In genomic region chr20:62624719-62625455, GRCh38 we compare ENCODE assay signal across 9 cellular contexts. TPM values are rescaled to one million over a fixed set of nuclear protein-coding genes. Genes with fewer than 3 reads are reported as not detected.
DNase-seq lines count a peak whose midpoint lies in the region; ATAC-seq and TF ChIP-seq lines count a peak whose summit lies in the region.
"Had no signal": no experiment of that assay in that cellular context is flagged by ENCODE, and none has a peak within 500 bp of the region (broad histone marks: within the 10 kb centered on the region; RNA-seq: fewer than 3 reads in every experiment).

No MANE protein-coding gene starts in this region.

- H3K4me1 Mint-ChIP-seq in activated CD8-positive, alpha-beta T cell treated with anti-CD3 and anti-CD28 coated beads for 36 hours (ENCODE audit: low read depth): peaks cover 27% of the 10 kb centered on the region

- H3K27me3 Mint-ChIP-seq in activated CD8-positive, alpha-beta T cell treated with anti-CD3 and anti-CD28 coated beads for 36 hours: no peaks in the 10 kb centered on the region

- no peaks in the 10 kb centered on the region for H3K79me2 ChIP-seq in smooth muscle cell (ENCODE audit: low read depth)

- no peak overlapping the region for H3K4me3 Mint-ChIP-seq in activated CD8-positive, alpha-beta T cell treated with anti-CD3 and anti-CD28 coated beads for 36 hours

- peak; percentile 72 to 74 for DNase-seq in Kasumi-1 (lab: John Stamatoyannopoulos, UW)
- no peak for DNase-seq in activated CD8-positive, alpha-beta T cell treated with anti-CD3 and anti-CD28 coated beads for 36 hours
- DNase-seq in substantia nigra (lab: John Stamatoyannopoulos, UW): peak in 3 of 49 donors; percentile 2 to 34 (median 15)
- no peak for DNase-seq in NCI-H1694 treated with DMSO at 0.1 percent for 48 hours (lab: John Stamatoyannopoulos, UW)
- no peak for DNase-seq in smooth muscle cell (lab: John Stamatoyannopoulos, UW; ENCODE audit: unreplicated experiment)
- DNase-seq: NCI-H2029 had no signal

- CTCF ChIA-PET in activated CD8-positive, alpha-beta T cell treated with anti-CD3 and anti-CD28 coated beads for 36 hours (lab: Charles Lee): interaction anchor here (1.7 to 2.1 kb wide), 5 partner anchors 8 to 167 kb away, joined by 5 to 9 read pairs (median 6); partner anchors contain the start of gene SLCO4A1

- H3K9me3 ChIP-seq in liver (ENCODE audit: control insufficient read depth in 4 of 4, low read length in 3 of 4) (no peaks in the 10 kb centered on the region), smooth muscle cell (replicated peaks; ENCODE audit: low read depth) (no peaks in the 10 kb centered on the region)

- H3K27ac Mint-ChIP-seq in activated CD8-positive, alpha-beta T cell treated with anti-CD3 and anti-CD28 coated beads for 36 hours: peak overlapping the region; percentile 10

- H3K9ac ChIP-seq in liver (ENCODE audit: low read depth in 1 of 2, low read length in 2 of 2): no peak overlapping the region
- H3K9ac ChIP-seq in smooth muscle cell (ENCODE audit: low read depth): no peak overlapping the region

- TF ChIP-seq RAD21 in liver (IDR thresholded peaks at IDR 0.05): no peak

- H3K4me2 ChIP-seq in smooth muscle cell: no peak overlapping the region

- POLR2A ChIA-PET in activated CD8-positive, alpha-beta T cell treated with anti-CD3 and anti-CD28 coated beads for 36 hours (lab: Charles Lee): interaction anchor here (1.2 to 2.4 kb wide), 4 partner anchors 15 to 170 kb away, joined by 3 to 10 read pairs (median 5); partner anchors contain the start of gene SLCO4A1

- peaks cover 0 to 3% (median 0%) of the 10 kb centered on the region in 4 donors for H3K27me3 ChIP-seq in liver (ENCODE audit: control insufficient read depth in 4 of 4, insufficient read depth in 4 of 4, low read length in 3 of 4)
- H3K27me3 ChIP-seq in smooth muscle cell (ENCODE audit: low read depth): no peaks in the 10 kb centered on the region

- 89% methylated on average over 32 of the region's 32 CpGs for WGBS in liver
- 87% methylated on average over 32 of the region's 32 CpGs for WGBS in smooth muscle cell (ENCODE audit: low lambda C conversion rate)

- TF ChIP-seq CTCF in activated CD8-positive, alpha-beta T cell treated with anti-CD3 and anti-CD28 coated beads for 36 hours (IDR thresholded peaks at IDR 0.05): no peak
- TF ChIP-seq CTCF in liver (IDR thresholded peaks at IDR 0.05; ENCODE audit: low read depth, low read length, missing input control) (no peak), smooth muscle cell (IDR thresholded peaks at IDR 0.05; ENCODE audit: borderline replicate concordance, insufficient read depth, poor library complexity, severe bottlenecking) (no peak)

- peaks cover 4 to 15% (median 7%) of the 10 kb centered on the region in 4 donors for H3K4me1 ChIP-seq in liver (ENCODE audit: control insufficient read depth in 4 of 4, insufficient read depth in 4 of 4, low read length in 3 of 4)
- no peaks in the 10 kb centered on the region for H3K4me1 ChIP-seq in smooth muscle cell (ENCODE audit: low read depth)

- H3K27ac ChIP-seq in liver (ENCODE audit: low read depth in 1 of 2, low read length in 2 of 2) (no peak overlapping the region), substantia nigra (ENCODE audit: low read depth, low read length, poor library complexity, severe bottlenecking) (peak overlapping the region; percentile 58), smooth muscle cell (ENCODE audit: low read depth) (no peak overlapping the region)

- no peak overlapping the region for H2AFZ ChIP-seq in smooth muscle cell (ENCODE audit: low read depth)

- no peaks in the 10 kb centered on the region for H3K36me3 ChIP-seq in liver (ENCODE audit: control insufficient read depth in 4 of 4, insufficient read depth in 3 of 4, low read depth in 1 of 4, low read length in 3 of 4)
- no peaks in the 10 kb centered on the region for H3K36me3 ChIP-seq in smooth muscle cell (ENCODE audit: low read depth)

- intact Hi-C loops in activated CD8-positive, alpha-beta T cell treated with anti-CD3 and anti-CD28 coated beads for 36 hours (cut with micrococcal nuclease): no loop called here

- H3K4me3 ChIP-seq in liver (ENCODE audit: low read depth in 1 of 3, low read length in 3 of 3) (no peak overlapping the region), smooth muscle cell (no peak overlapping the region)

- no peak for ATAC-seq in activated CD8-positive, alpha-beta T cell treated with anti-CD3 and anti-CD28 coated beads for 36 hours
- ATAC-seq in HG03521 (IDR thresholded peaks at IDR 0.05; ENCODE audit: unreplicated experiment) (no peak), GM18517 (IDR thresholded peaks at IDR 0.05; ENCODE audit: unreplicated experiment) (no peak)

- no peaks in the 10 kb centered on the region for H3K9me3 Mint-ChIP-seq in activated CD8-positive, alpha-beta T cell treated with anti-CD3 and anti-CD28 coated beads for 36 hours

- no peaks in the 10 kb centered on the region for H3K36me3 Mint-ChIP-seq in activated CD8-positive, alpha-beta T cell treated with anti-CD3 and anti-CD28 coated beads for 36 hours (ENCODE audit: low read depth)

- no peaks in the 10 kb centered on the region for H3F3A ChIP-seq in smooth muscle cell (ENCODE audit: low read depth)

- H4K20me1 ChIP-seq in smooth muscle cell (ENCODE audit: low read depth): no peaks in the 10 kb centered on the region

TF ChIP-seq in liver, 16 proteins besides CTCF, POLR2A, EP300 and RAD21:
- TF ChIP-seq, protein P1, sequence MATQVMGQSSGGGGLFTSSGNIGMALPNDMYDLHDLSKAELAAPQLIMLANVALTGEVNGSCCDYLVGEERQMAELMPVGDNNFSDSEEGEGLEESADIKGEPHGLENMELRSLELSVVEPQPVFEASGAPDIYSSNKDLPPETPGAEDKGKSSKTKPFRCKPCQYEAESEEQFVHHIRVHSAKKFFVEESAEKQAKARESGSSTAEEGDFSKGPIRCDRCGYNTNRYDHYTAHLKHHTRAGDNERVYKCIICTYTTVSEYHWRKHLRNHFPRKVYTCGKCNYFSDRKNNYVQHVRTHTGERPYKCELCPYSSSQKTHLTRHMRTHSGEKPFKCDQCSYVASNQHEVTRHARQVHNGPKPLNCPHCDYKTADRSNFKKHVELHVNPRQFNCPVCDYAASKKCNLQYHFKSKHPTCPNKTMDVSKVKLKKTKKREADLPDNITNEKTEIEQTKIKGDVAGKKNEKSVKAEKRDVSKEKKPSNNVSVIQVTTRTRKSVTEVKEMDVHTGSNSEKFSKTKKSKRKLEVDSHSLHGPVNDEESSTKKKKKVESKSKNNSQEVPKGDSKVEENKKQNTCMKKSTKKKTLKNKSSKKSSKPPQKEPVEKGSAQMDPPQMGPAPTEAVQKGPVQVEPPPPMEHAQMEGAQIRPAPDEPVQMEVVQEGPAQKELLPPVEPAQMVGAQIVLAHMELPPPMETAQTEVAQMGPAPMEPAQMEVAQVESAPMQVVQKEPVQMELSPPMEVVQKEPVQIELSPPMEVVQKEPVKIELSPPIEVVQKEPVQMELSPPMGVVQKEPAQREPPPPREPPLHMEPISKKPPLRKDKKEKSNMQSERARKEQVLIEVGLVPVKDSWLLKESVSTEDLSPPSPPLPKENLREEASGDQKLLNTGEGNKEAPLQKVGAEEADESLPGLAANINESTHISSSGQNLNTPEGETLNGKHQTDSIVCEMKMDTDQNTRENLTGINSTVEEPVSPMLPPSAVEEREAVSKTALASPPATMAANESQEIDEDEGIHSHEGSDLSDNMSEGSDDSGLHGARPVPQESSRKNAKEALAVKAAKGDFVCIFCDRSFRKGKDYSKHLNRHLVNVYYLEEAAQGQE (IDR thresholded peaks at IDR 0.05): peak; percentile 43
- TF ChIP-seq ATF3 (IDR thresholded peaks at IDR 0.05): no peak

RNA-seq across cellular contexts. Expression of gene SLCO4A1, which starts 17.4 kb away (rescaled TPM):
- 10 to 100 TPM; 66.5 to 68.4 TPM for total RNA-seq in activated CD8-positive, alpha-beta T cell treated with anti-CD3 and anti-CD28 coated beads for 36 hours
- 1 to 10 TPM; 1.7 to 3.5 TPM for total RNA-seq in liver
- polyA plus RNA-seq in liver: 1 to 10 TPM; 1.3 to 4.3 TPM
- 0.18 and 0.81 TPM in 2 replicates for total RNA-seq in smooth muscle cell
- 1.4 and 1.7 TPM in 2 replicates for polyA plus RNA-seq in smooth muscle cell

Comparison
In these comparisons a context has a peak if more than half of its experiments do, and no peak if none do; other contexts are left out.
1. DNase-seq: peak in Kasumi-1 (2 of 2); none in activated CD8-positive, alpha-beta T cell treated with anti-CD3 and anti-CD28 coated beads for 36 hours (single experiment), NCI-H1694 treated with DMSO at 0.1 percent for 48 hours (single experiment) and smooth muscle cell (single experiment).
2. RNA of gene SLCO4A1, which starts 17.4 kb away (total RNA-seq): 66.5 to 68.4 TPM in activated CD8-positive, alpha-beta T cell treated with anti-CD3 and anti-CD28 coated beads for 36 hours; 1.7 to 3.5 TPM in liver and 0.18 to 0.81 TPM in smooth muscle cell; every median in the first group is over 10 times any median in the second.